ENCODE assay signal across 13 cellular contexts in genomic region chr2:215437614-215438013, GRCh38. TPM values are rescaled to one million over a fixed set of nuclear protein-coding genes. Genes with fewer than 3 reads are reported as not detected.
A peak's percentile ranks its signal among the peaks of the same experiment; 100 is the strongest.
DNase-seq lines count a peak whose midpoint lies in the region; ATAC-seq and TF ChIP-seq lines count a peak whose summit lies in the region.
"Had no signal": no experiment of that assay in that cellular context is flagged by ENCODE, and none has a peak within 500 bp of the region (broad histone marks: within the 10 kb centered on the region; RNA-seq: fewer than 3 reads in every experiment).

No MANE protein-coding gene starts in this region.

- H3K27ac ChIP-seq in endodermal cell (ENCODE audit: low read depth, low read length), result no peak overlapping the region
- H3K27ac ChIP-seq in mucosa of rectum (ENCODE audit: low read depth in 2 of 2, low read length in 2 of 2), result peak overlapping the region; percentile 68 to 79
- peak overlapping the region; percentile 85 to 98 for H3K27ac ChIP-seq in tibial artery

- intact Hi-C loops in tibial artery (cut with DNase I; ENCODE audit: low total_unique reads), result no loop called here

- TF ChIP-seq CTCF in endodermal cell (conservative IDR thresholded peaks at IDR 0.05), result no peak
- no peak for TF ChIP-seq CTCF in tibial artery (IDR thresholded peaks at IDR 0.05)

- no peak for DNase-seq in MG63
- no peak for DNase-seq in endodermal cell
- no peak for DNase-seq in tibial artery
- no peak for DNase-seq in NCI-H2171 (lab: John Stamatoyannopoulos, UW)
- DNase-seq in HCEC 1CT, result no peak
- DNase-seq: amygdala, erythroblast, NCI-H2029, small intestine, T1000 had no signal

- no peak overlapping the region for H3K27ac Mint-ChIP-seq in endodermal cell

- WGBS in endodermal cell (ENCODE audit: insufficient coverage in 1 of 2, insufficient read length in 1 of 2), 2 experiments, result 57 to 77% methylated on average over 2 of the region's 2 CpGs

- H3K36me3 ChIP-seq in MG63, result peaks cover 9% of the 10 kb centered on the region
- H3K36me3 ChIP-seq in endodermal cell (ENCODE audit: control insufficient read depth, insufficient read depth, low read length), result peaks cover 11% of the 10 kb centered on the region
- no peaks in the 10 kb centered on the region for H3K36me3 ChIP-seq in mucosa of rectum (ENCODE audit: control insufficient read depth in 2 of 2, insufficient read depth in 2 of 2, low read length in 2 of 2)
- peaks cover 0 to 2% (median 0%) of the 10 kb centered on the region in 3 donors for H3K36me3 ChIP-seq in tibial artery

- H3K4me3 ChIP-seq in MG63, result peak overlapping the region; percentile 67
- peak overlapping the region; percentile 93 for H3K4me3 ChIP-seq in endodermal cell (ENCODE audit: low read length)
- H3K4me3 ChIP-seq in mucosa of rectum (ENCODE audit: low read length in 2 of 2), result peak overlapping the region in 1 of 2 donors; percentile 76
- peak overlapping the region; percentile 80 to 89 for H3K4me3 ChIP-seq in tibial artery

- H3K36me3 Mint-ChIP-seq in endodermal cell (ENCODE audit: low read depth), result peaks cover 28% of the 10 kb centered on the region

- no peaks in the 10 kb centered on the region for H3K27me3 Mint-ChIP-seq in endodermal cell (ENCODE audit: insufficient read depth)

- peak overlapping the region; percentile 97 for H3K4me3 Mint-ChIP-seq in endodermal cell

- peaks cover 54% of the 10 kb centered on the region for H3K4me1 Mint-ChIP-seq in endodermal cell

- H3K4me1 ChIP-seq in endodermal cell (ENCODE audit: control insufficient read depth, insufficient read depth, low read length), result peaks cover 9% of the 10 kb centered on the region
- peaks cover 4 to 8% of the 10 kb centered on the region in 2 donors for H3K4me1 ChIP-seq in mucosa of rectum (ENCODE audit: control insufficient read depth in 2 of 2, insufficient read depth in 2 of 2, low read length in 2 of 2)
- H3K4me1 ChIP-seq in tibial artery, result peaks cover 0 to 39% (median 9%) of the 10 kb centered on the region in 4 donors

- no peaks in the 10 kb centered on the region for H3K27me3 ChIP-seq in MG63
- no peaks in the 10 kb centered on the region for H3K27me3 ChIP-seq in endodermal cell (ENCODE audit: control insufficient read depth, insufficient read depth, low read length, poor library complexity, severe bottlenecking)
- peaks cover 2 to 13% of the 10 kb centered on the region in 2 donors for H3K27me3 ChIP-seq in mucosa of rectum (ENCODE audit: control insufficient read depth in 2 of 2, insufficient read depth in 2 of 2, low read length in 2 of 2)
- no peaks in the 10 kb centered on the region for H3K27me3 ChIP-seq in tibial artery

- no peaks in the 10 kb centered on the region for H3K9me3 Mint-ChIP-seq in endodermal cell

- no peak for ATAC-seq in GM19452 (IDR thresholded peaks at IDR 0.05; ENCODE audit: unreplicated experiment)
- ATAC-seq: left lobe of liver had no signal

- H3K9ac ChIP-seq in endodermal cell (ENCODE audit: extremely low read depth, low read length, poor library complexity, severe bottlenecking) (peak overlapping the region; percentile 91), mucosa of rectum (ENCODE audit: low read depth in 1 of 2, low read length in 2 of 2) (no peak overlapping the region)

- H3K9me3 ChIP-seq in MG63, result no peaks in the 10 kb centered on the region
- H3K9me3 ChIP-seq in endodermal cell (ENCODE audit: control insufficient read depth, low read length), result no peaks in the 10 kb centered on the region
- no peaks in the 10 kb centered on the region for H3K9me3 ChIP-seq in mucosa of rectum (ENCODE audit: control insufficient read depth in 2 of 2, low read length in 2 of 2)
- H3K9me3 ChIP-seq in tibial artery, result no peaks in the 10 kb centered on the region

RNA-seq across cellular contexts. Expression of gene FN1, which starts 1.7 kb away (rescaled TPM):
- 306 and 453 TPM in 2 replicates for total RNA-seq in MG63 (2014; rRNA removed; shearing (Covaris generic); ENCODE audit: low replicate concordance)
- total RNA-seq in endodermal cell, result 1,000 to 10,000 TPM; 2,721 to 2,960 TPM
- 374 TPM for polyA plus RNA-seq in endodermal cell (2013, experiment 1 of 2)
- polyA plus RNA-seq in endodermal cell (2013, experiment 2 of 2), result 340 TPM
